Comparison of ENCODE assay signal across 8 cellular contexts in the genomic region with DNA sequence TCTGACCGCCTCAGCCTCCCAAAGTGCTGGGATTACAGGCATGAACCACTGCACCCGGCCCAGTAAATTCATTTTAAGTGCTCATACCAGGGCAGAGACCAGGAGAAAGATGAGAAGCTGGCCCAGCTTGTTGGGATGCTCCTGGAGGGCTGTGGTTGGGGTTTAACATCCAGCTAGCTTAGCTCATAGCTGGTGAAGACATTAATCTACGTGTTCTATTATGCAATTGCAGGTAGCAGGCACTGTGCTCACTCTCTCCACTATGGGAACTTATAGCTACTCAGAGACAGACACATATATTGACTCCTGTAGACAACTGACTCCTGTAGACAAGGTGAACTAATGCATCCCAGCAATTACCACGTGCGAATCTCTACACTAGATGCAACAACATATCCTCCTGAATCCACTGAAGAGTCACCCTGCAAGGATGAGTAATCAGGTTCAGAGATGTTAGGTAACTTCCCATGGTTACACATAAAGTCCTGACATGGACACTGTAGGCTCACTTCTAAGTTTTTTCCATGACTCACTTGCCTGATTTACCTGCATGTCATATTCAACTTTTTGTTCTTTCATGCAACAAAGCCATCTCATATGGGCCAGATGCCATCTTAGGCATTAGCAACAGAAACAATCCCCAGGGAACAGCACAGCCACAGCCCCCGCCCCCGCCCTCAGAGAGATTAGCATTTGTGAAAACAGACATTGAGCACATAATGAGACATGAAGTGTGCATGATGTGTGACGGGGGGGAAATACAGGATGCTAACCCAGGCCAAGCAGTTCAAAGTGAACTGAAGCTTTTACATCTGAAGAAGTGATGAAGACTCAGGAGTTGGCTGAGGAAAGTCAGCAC. TPM values are rescaled to one million over a fixed set of nuclear protein-coding genes. Genes with fewer than 3 reads are reported as not detected.
A peak's percentile ranks its signal among the peaks of the same experiment; 100 is the strongest.
DNase-seq lines count a peak whose midpoint lies in the region; ATAC-seq lines count a peak whose summit lies in the region.

No MANE protein-coding gene starts in this region.

- no peak overlapping the region for H3K27ac Mint-ChIP-seq in activated CD8-positive, alpha-beta memory T cell treated with anti-CD3 and anti-CD28 coated beads, Interleukin-2, amount 10 ng/mL, durations not matched to agents 7 days and 5 days

- peaks cover 7% of the 10 kb centered on the region for H3K27me3 Mint-ChIP-seq in activated CD8-positive, alpha-beta memory T cell treated with anti-CD3 and anti-CD28 coated beads, Interleukin-2, amount 10 ng/mL, durations not matched to agents 7 days and 5 days

- ATAC-seq in HG03159 (IDR thresholded peaks at IDR 0.05; ENCODE audit: unreplicated experiment), result peak; percentile 58
- ATAC-seq in activated CD8-positive, alpha-beta memory T cell treated with anti-CD3 and anti-CD28 coated beads, Interleukin-2, amount 10 ng/mL, durations not matched to agents 7 days and 5 days, result peak; percentile 36

- DNase-seq in SIG-M5 treated with dmso at 0.1 percent for 504 hours (lab: John Stamatoyannopoulos, UW; ENCODE audit: unreplicated experiment) (peak; percentile 63), SIG-M5 (lab: John Stamatoyannopoulos, UW) (no peak), non-pigmented ciliary epithelial cell (ENCODE audit: low read depth) (peak; percentile 13), H4 (ENCODE audit: low spot score) (no peak), NCI-H748 treated with DMSO at 0.1 percent for 48 hours (lab: John Stamatoyannopoulos, UW) (no peak), NCI-H345 treated with DMSO at 0.1 percent for 48 hours (lab: John Stamatoyannopoulos, UW; ENCODE audit: unreplicated experiment) (no peak)
- DNase-seq in activated CD8-positive, alpha-beta memory T cell treated with anti-CD3 and anti-CD28 coated beads, Interleukin-2, amount 10 ng/mL, durations not matched to agents 7 days and 5 days, result no peak

- peaks cover 22% of the 10 kb centered on the region for H3K36me3 Mint-ChIP-seq in activated CD8-positive, alpha-beta memory T cell treated with anti-CD3 and anti-CD28 coated beads, Interleukin-2, amount 10 ng/mL, durations not matched to agents 7 days and 5 days

- CTCF ChIA-PET in activated CD8-positive, alpha-beta memory T cell treated with anti-CD3 and anti-CD28 coated beads, Interleukin-2, amount 10 ng/mL, durations not matched to agents 7 days and 5 days (lab: Charles Lee), result no interaction called here

- H3K4me1 Mint-ChIP-seq in activated CD8-positive, alpha-beta memory T cell treated with anti-CD3 and anti-CD28 coated beads, Interleukin-2, amount 10 ng/mL, durations not matched to agents 7 days and 5 days, result no peaks in the 10 kb centered on the region

- no peaks in the 10 kb centered on the region for H3K9me3 Mint-ChIP-seq in activated CD8-positive, alpha-beta memory T cell treated with anti-CD3 and anti-CD28 coated beads, Interleukin-2, amount 10 ng/mL, durations not matched to agents 7 days and 5 days (ENCODE audit: low read depth)

- no peak overlapping the region for H3K4me3 Mint-ChIP-seq in activated CD8-positive, alpha-beta memory T cell treated with anti-CD3 and anti-CD28 coated beads, Interleukin-2, amount 10 ng/mL, durations not matched to agents 7 days and 5 days

RNA-seq across cellular contexts. Expression of gene ERLIN1, which starts 37.2 kb away (rescaled TPM):
- 10 to 100 TPM; 17.2 to 17.5 TPM for total RNA-seq in activated CD8-positive, alpha-beta memory T cell treated with anti-CD3 and anti-CD28 coated beads, Interleukin-2, amount 10 ng/mL, durations not matched to agents 7 days and 5 days
- 37.3 and 42.5 TPM in 2 replicates for total RNA-seq in H4 (2014; rRNA removed; shearing (Covaris generic))

Comparison
In these comparisons a context has a peak if more than half of its experiments do, and no peak if none do; other contexts are left out.
1. DNase-seq: peak in SIG-M5 treated with dmso at 0.1 percent for 504 hours (single experiment) and non-pigmented ciliary epithelial cell (single experiment); none in SIG-M5 (single experiment), activated CD8-positive, alpha-beta memory T cell treated with anti-CD3 and anti-CD28 coated beads, Interleukin-2, amount 10 ng/mL, durations not matched to agents 7 days and 5 days (single experiment), H4 (single experiment), NCI-H748 treated with DMSO at 0.1 percent for 48 hours (single experiment) and NCI-H345 treated with DMSO at 0.1 percent for 48 hours (single experiment).